In the genomic region with DNA sequence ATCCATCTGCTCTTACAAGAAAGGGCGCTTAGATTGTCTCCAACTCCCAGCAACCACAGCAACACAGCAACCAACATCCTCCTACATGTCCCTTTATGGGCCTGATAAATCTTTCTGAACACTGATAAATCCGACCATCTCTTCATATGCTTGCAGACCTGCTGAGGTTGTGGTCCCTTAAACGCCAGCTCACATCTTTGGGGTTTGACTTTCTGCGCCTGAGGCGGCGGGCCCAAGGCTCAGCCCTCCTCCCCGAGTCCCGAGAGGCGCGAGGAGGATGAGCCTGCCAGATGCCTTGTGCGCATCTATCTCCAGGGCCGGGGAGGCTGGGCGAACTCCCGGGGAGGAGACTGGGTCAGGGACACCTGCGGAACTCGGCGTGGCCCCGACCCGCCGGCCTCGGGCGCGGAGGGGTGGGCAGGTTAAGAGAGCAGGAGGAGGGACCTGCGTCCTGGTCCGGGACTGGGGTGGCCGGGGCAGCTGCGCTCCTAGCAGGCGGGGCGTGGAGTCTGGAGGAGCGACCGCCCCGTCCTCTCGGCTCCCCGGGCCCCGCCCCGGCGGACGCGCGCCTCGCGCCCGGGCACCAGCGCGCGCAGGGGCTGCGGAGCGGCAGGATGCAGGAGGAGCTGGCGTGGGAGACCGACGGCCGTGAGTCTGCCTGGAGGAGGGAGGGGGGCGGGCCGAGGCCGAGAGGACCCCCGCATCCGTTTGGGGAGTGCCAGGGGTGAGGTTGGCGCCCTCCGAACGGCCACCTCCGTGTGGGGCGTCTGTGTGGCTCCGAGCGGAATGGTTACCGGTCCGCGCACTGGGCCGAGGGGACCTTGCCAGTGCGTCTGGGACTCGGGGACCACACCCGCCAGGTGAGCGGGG, we compare ENCODE assay signal across 8 cellular contexts. TPM values are rescaled to one million over a fixed set of nuclear protein-coding genes. Genes with fewer than 3 reads are reported as not detected.
DNase-seq lines count a peak whose midpoint lies in the region; ATAC-seq and TF ChIP-seq lines count a peak whose summit lies in the region.

Gene ANKDD1A (plus strand): TSS at position 586 of the 870 bp plus-strand sequence. CDS start 29 bp downstream, at position 615.

- H3K9ac ChIP-seq in HUES48 (ENCODE audit: low read depth, low read length) (0 out of 2 replicates have a peak within 1 kb of the TSS, but pooled peaks have one; percentile 12), skeletal muscle satellite cell (ENCODE audit: low read depth, low read length) (peak within 1 kb of the TSS; percentile 60)

- no peaks in the 10 kb centered on the region for H3K79me2 ChIP-seq in ACC112 (ENCODE audit: control insufficient read depth, insufficient read depth, low read length, unreplicated experiment)

- peak within 1 kb of the TSS; percentile 86 for H3K4me3 ChIP-seq in ACC112 (ENCODE audit: low read depth, low read length)
- peak within 1 kb of the TSS; percentile 76 for H3K4me3 ChIP-seq in HUES48 (ENCODE audit: low read depth, low read length)
- H3K4me3 ChIP-seq in brain microvascular endothelial cell (ENCODE audit: low read depth, low read length): peak within 1 kb of the TSS; percentile 65
- peak within 1 kb of the TSS; percentile 87 for H3K4me3 ChIP-seq in skeletal muscle satellite cell (ENCODE audit: low read length)

- H3K4me1 ChIP-seq in ACC112 (ENCODE audit: control insufficient read depth, insufficient read depth, low read length, unreplicated experiment) (no peaks in the 10 kb centered on the region), HUES48 (ENCODE audit: control insufficient read depth, insufficient read depth, low read length) (peaks cover 12% of the 10 kb centered on the region), skeletal muscle satellite cell (ENCODE audit: control insufficient read depth, insufficient read depth, low read length) (peaks cover 4% of the 10 kb centered on the region)

- no peaks in the 10 kb centered on the region; the same call in 1 of the 2 replicates for H3K9me3 ChIP-seq in HUES48 (ENCODE audit: control insufficient read depth, insufficient read depth, low read length)
- no peaks in the 10 kb centered on the region for H3K9me3 ChIP-seq in skeletal muscle satellite cell (replicated peaks; ENCODE audit: low read length)

- ATAC-seq in GM18505 (IDR thresholded peaks at IDR 0.05; ENCODE audit: unreplicated experiment) (peak; percentile 67), HG02981 (IDR thresholded peaks at IDR 0.05; ENCODE audit: unreplicated experiment) (no peak)

- TF ChIP-seq CTCF in brain microvascular endothelial cell (IDR thresholded peaks at IDR 0.05; ENCODE audit: low read depth, low read length, missing control alignments): no peak

- TF ChIP-seq POLR2A in GM18505 (IDR thresholded peaks at IDR 0.05; ENCODE audit: borderline replicate concordance, extremely low read depth, insufficient read depth, insufficient read length): no peak

- DNase-seq in SHP77 (lab: John Stamatoyannopoulos, UW) (peak; percentile 71 to 87), brain microvascular endothelial cell (no peak), iPS-NIHi7 (ENCODE audit: extremely low spot score) (peak; percentile 91)

- no peaks in the 10 kb centered on the region for H3K36me3 ChIP-seq in ACC112 (ENCODE audit: insufficient read depth, low read length)
- H3K36me3 ChIP-seq in HUES48 (ENCODE audit: control insufficient read depth, insufficient read depth, low read length): no peaks in the 10 kb centered on the region
- H3K36me3 ChIP-seq in brain microvascular endothelial cell (replicated peaks): no peaks in the 10 kb centered on the region
- H3K36me3 ChIP-seq in skeletal muscle satellite cell (ENCODE audit: insufficient read depth, low read length): no peaks in the 10 kb centered on the region

- H3K27me3 ChIP-seq in ACC112 (ENCODE audit: insufficient read depth, low read length): no peaks in the 10 kb centered on the region
- H3K27me3 ChIP-seq in HUES48 (ENCODE audit: control insufficient read depth, insufficient read depth, low read length): peaks cover 28% of the 10 kb centered on the region
- H3K27me3 ChIP-seq in brain microvascular endothelial cell (replicated peaks): no peaks in the 10 kb centered on the region
- H3K27me3 ChIP-seq in skeletal muscle satellite cell (ENCODE audit: control insufficient read depth, insufficient read depth, low read length): no peaks in the 10 kb centered on the region

- H3K4me2 ChIP-seq in skeletal muscle satellite cell (ENCODE audit: low read length): peak within 1 kb of the TSS; percentile 95

- in situ Hi-C loops in brain microvascular endothelial cell (cut with HindIII; ENCODE audit: low pct_ligation_motif_present, low sequenced_read_pairs): no loop called here

- peak within 1 kb of the TSS; percentile 71 for H2AFZ ChIP-seq in ACC112 (ENCODE audit: low read length, unreplicated experiment)

- no peak within 1 kb of the TSS for H3K27ac ChIP-seq in ACC112 (ENCODE audit: low read depth, low read length)
- H3K27ac ChIP-seq in HUES48 (ENCODE audit: low read depth, low read length): no peak within 1 kb of the TSS
- H3K27ac ChIP-seq in brain microvascular endothelial cell: no peak within 1 kb of the TSS

RNA-seq across cellular contexts. Expression of gene ANKDD1A, which starts in this region (rescaled TPM):
- 1.3 and 2.0 TPM in 2 replicates for total RNA-seq in skeletal muscle satellite cell (2012; rRNA removed)
